In genomic region chr17:39107973-39108372, GRCh38 we compare ENCODE assay signal across 22 cellular contexts. TPM values are rescaled to one million over a fixed set of nuclear protein-coding genes. Genes with fewer than 3 reads are reported as not detected.
DNase-seq lines count a peak whose midpoint lies in the region; ATAC-seq and TF ChIP-seq lines count a peak whose summit lies in the region.
"Had no signal": no experiment of that assay in that cellular context is flagged by ENCODE, and none has a peak within 500 bp of the region (broad histone marks: within the 10 kb centered on the region; RNA-seq: fewer than 3 reads in every experiment).

No MANE protein-coding gene starts in this region.

- no peaks in the 10 kb centered on the region for H3F3A ChIP-seq in DOHH2 (ENCODE audit: control insufficient read depth, insufficient read depth)

- H3K36me3 ChIP-seq in DOHH2 (ENCODE audit: control insufficient read depth, low read length), result no peaks in the 10 kb centered on the region
- no peaks in the 10 kb centered on the region for H3K36me3 ChIP-seq in brain microvascular endothelial cell (replicated peaks)
- H3K36me3 ChIP-seq in neuronal stem cell (replicated peaks in 1 of 2; ENCODE audit: control insufficient read depth in 2 of 2, insufficient read depth in 2 of 2, low read length in 2 of 2), result no peaks in the 10 kb centered on the region

- H3K4me3 ChIP-seq in DOHH2 (ENCODE audit: low read length) (no peak overlapping the region), brain microvascular endothelial cell (ENCODE audit: low read depth, low read length) (no peak overlapping the region), neuronal stem cell (ENCODE audit: low read length in 2 of 2) (no peak overlapping the region)
- H3K4me3 ChIP-seq: SK-N-MC had no signal

- H2AFZ ChIP-seq in neuronal stem cell (ENCODE audit: low read length), result peak overlapping the region; percentile 45

- no peak overlapping the region for H2AK5ac ChIP-seq in neuronal stem cell (ENCODE audit: low read depth, low read length)

- H3K79me1 ChIP-seq in neuronal stem cell (ENCODE audit: low read depth, low read length), result peaks cover 1% of the 10 kb centered on the region

- intact Hi-C loops in Right ventricle myocardium inferior (cut with DNase I), result no loop called here

- H2BK15ac ChIP-seq in neuronal stem cell (ENCODE audit: low read length), result no peak overlapping the region

- ATAC-seq in Right ventricle myocardium inferior, result no peak
- ATAC-seq: PC-3, T-cell had no signal

- peak; percentile 56 for TF ChIP-seq CTCF in DOHH2 (IDR thresholded peaks at IDR 0.05; ENCODE audit: low read depth, low read length, poor library complexity, severe bottlenecking)
- peak; percentile 20 for TF ChIP-seq CTCF in brain microvascular endothelial cell (IDR thresholded peaks at IDR 0.05; ENCODE audit: low read depth, low read length, missing control alignments)

- no peak overlapping the region for H2BK12ac ChIP-seq in neuronal stem cell (ENCODE audit: low read length)

- H3K9ac ChIP-seq in neuronal stem cell (ENCODE audit: low read depth, low read length, poor library complexity), result no peak overlapping the region

- H3K9me3 ChIP-seq in DOHH2 (ENCODE audit: control insufficient read depth, insufficient read depth, low read length), result no peaks in the 10 kb centered on the region
- H3K9me3 ChIP-seq in neuronal stem cell (replicated peaks in 1 of 2; ENCODE audit: control insufficient read depth in 2 of 2, insufficient read depth in 1 of 2, low read depth in 1 of 2, low read length in 2 of 2), result no peaks in the 10 kb centered on the region

- H2BK120ac ChIP-seq in neuronal stem cell (ENCODE audit: low read depth, low read length), result no peak overlapping the region

- peak overlapping the region; percentile 26 for H3K23ac ChIP-seq in neuronal stem cell (ENCODE audit: low read depth, low read length, poor library complexity)

- H3K4me1 ChIP-seq in DOHH2 (ENCODE audit: control insufficient read depth, low read length) (peaks cover 5% of the 10 kb centered on the region; the same call in 1 of the 2 replicates), neuronal stem cell (ENCODE audit: control insufficient read depth in 2 of 2, insufficient read depth in 1 of 2, low read depth in 1 of 2, low read length in 2 of 2) (peaks cover 2 to 10% of the 10 kb centered on the region in 2 donors)

- no peak overlapping the region for H4K8ac ChIP-seq in neuronal stem cell (ENCODE audit: low read depth, low read length)

- no peak overlapping the region for H4K91ac ChIP-seq in neuronal stem cell (ENCODE audit: low read depth, low read length, poor library complexity)

- H3K9me2 ChIP-seq in DOHH2 (replicated peaks; ENCODE audit: control insufficient read depth, low read length), result no peaks in the 10 kb centered on the region

- H3K14ac ChIP-seq in neuronal stem cell (ENCODE audit: low read length), result no peak overlapping the region

- H3K27ac ChIP-seq in DOHH2 (ENCODE audit: low read depth, low read length), result no peak overlapping the region
- H3K27ac ChIP-seq in brain microvascular endothelial cell, result no peak overlapping the region
- H3K27ac ChIP-seq in neuronal stem cell (replicated peaks; ENCODE audit: low read length), result no peak overlapping the region
- H3K27ac ChIP-seq in caudate nucleus (ENCODE audit: low read depth, low read length), result no peak overlapping the region
- H3K27ac ChIP-seq: SK-N-MC had no signal

- H3K4ac ChIP-seq in neuronal stem cell (ENCODE audit: low read length), result no peak overlapping the region

- no CpG with 5 or more reads among the region's 8 CpGs for WGBS in neuronal stem cell (ENCODE audit: extremely low coverage in 2 of 2, insufficient read length in 2 of 2, insufficient replicate concordance in 1 of 2), 2 donors

- H3K27me3 ChIP-seq in DOHH2 (ENCODE audit: control insufficient read depth, low read length), result peaks cover 18% of the 10 kb centered on the region
- H3K27me3 ChIP-seq in brain microvascular endothelial cell (replicated peaks), result peaks cover 5% of the 10 kb centered on the region
- peaks cover 0 to 43% (median 0%) of the 10 kb centered on the region in 3 experiments for H3K27me3 ChIP-seq in neuronal stem cell (ENCODE audit: control insufficient read depth in 3 of 3, insufficient read depth in 3 of 3, low read depth in 1 of 3, low read length in 3 of 3)

- H2BK5ac ChIP-seq in neuronal stem cell (ENCODE audit: low read length), result no peak overlapping the region

- no peak overlapping the region for H3K4me2 ChIP-seq in DOHH2 (ENCODE audit: low read length)
- H3K4me2 ChIP-seq in neuronal stem cell (ENCODE audit: insufficient read depth, low read length, poor library complexity, severe bottlenecking), result no peak overlapping the region

- no peaks in the 10 kb centered on the region for H3K79me2 ChIP-seq in DOHH2 (ENCODE audit: control insufficient read depth, low read length)

- DNase-seq in HuH-7 (ENCODE audit: low spot score) (peak; percentile 20), brain microvascular endothelial cell (no peak), neuronal stem cell (ENCODE audit: low spot score) (no peak), caudate nucleus (lab: John Stamatoyannopoulos, UW) (no peak), Right ventricle myocardium inferior (ENCODE audit: missing footprints) (no peak)
- DNase-seq in activated naive CD4-positive, alpha-beta T cell treated with Interleukin-2 at 50 U/mL for 16 hours, result no peak
- DNase-seq: ACHN; C1 segment of cervical spinal cord; CD8-positive, alpha-beta memory T cell; GDM1; Kasumi-1; NCI-H1417 treated with DMSO at 0.1 percent for 48 hours; NCI-H187; NCI-H446 treated with DMSO at 0.1 percent for 48 hours; NCI-H526 treated with DMSO at 0.1 percent for 48 hours; PC-3; SHP77; T-cell had no signal

- peak overlapping the region; percentile 44 for H3K18ac ChIP-seq in neuronal stem cell (ENCODE audit: low read length)

- no peaks in the 10 kb centered on the region for H4K20me1 ChIP-seq in DOHH2 (ENCODE audit: control insufficient read depth, insufficient read depth, low read depth, low read length)

- in situ Hi-C loops in brain microvascular endothelial cell (cut with HindIII; ENCODE audit: low pct_ligation_motif_present, low sequenced_read_pairs), result no loop called here

RNA-seq across cellular contexts. Expression of gene PLXDC1, which starts 43.5 kb away (rescaled TPM):
- 0.56 TPM for polyA plus RNA-seq in neuronal stem cell (2013, experiment 1 of 2)
- 0.46 TPM for polyA plus RNA-seq in neuronal stem cell (2013, experiment 2 of 2)
- total RNA-seq in Right ventricle myocardium inferior, result 19.3 TPM
- total RNA-seq: PC-3 had no signal

RNA-seq across cellular contexts. Expression of gene ARL5C, which starts 58.0 kb away (rescaled TPM):
- polyA plus RNA-seq in neuronal stem cell (2013, experiment 1 of 2), result not detected
- not detected for polyA plus RNA-seq in neuronal stem cell (2013, experiment 2 of 2)
- total RNA-seq in Right ventricle myocardium inferior, result not detected
- total RNA-seq: CD8-positive, alpha-beta memory T cell; MCF 10A; PC-3; RPMI7951 had no signal
- polyA plus RNA-seq: CD8-positive, alpha-beta memory T cell had no signal
